Comparison of ENCODE assay signal across 24 cellular contexts in the genomic region with DNA sequence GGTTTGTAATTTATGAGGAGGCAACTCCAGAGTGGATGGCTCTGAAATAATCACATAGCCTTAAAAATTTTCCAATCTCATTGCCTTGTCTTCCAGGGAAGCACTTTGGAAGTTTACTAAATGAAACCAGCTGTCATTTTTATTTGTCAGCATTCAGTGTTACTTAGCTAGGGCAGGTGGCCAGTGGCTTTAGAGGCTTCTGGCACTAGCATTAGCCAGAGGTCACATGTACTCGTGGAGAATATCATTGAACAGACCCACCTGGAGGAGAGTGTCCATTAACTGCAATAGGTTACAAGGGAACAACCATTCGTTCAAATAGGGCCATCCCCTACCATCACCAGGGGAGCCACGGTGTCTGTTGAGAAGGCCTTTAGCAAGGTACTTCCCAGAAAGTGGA.
DNase-seq lines count a peak whose midpoint lies in the region; ATAC-seq, FAIRE-seq and TF ChIP-seq lines count a peak whose summit lies in the region.
"Had no signal": no experiment of that assay in that cellular context is flagged by ENCODE, and none has a peak within 500 bp of the region (broad histone marks: within the 10 kb centered on the region; RNA-seq: fewer than 3 reads in every experiment).

No MANE protein-coding gene starts in this region.

- no peaks in the 10 kb centered on the region for H3K79me1 ChIP-seq in H1 (ENCODE audit: low read depth, low read length)

- 92% methylated on average over 3 of the region's 3 CpGs; no CpG with 5 or more reads in 1 of the 2 experiments for WGBS in H1 (ENCODE audit: extremely low coverage in 1 of 2, insufficient coverage in 1 of 2, insufficient read length in 1 of 2, insufficient replicate concordance in 2 of 2, low coverage in 1 of 2, low lambda C conversion rate in 2 of 2, missing lambda C conversion rate in 1 of 2), 2 experiments
- WGBS in aorta, 2 donors: 86% methylated on average over 3 of the region's 3 CpGs

- H3K27ac Mint-ChIP-seq in T-cell: no peak overlapping the region
- H3K27ac Mint-ChIP-seq: CD4-positive, alpha-beta memory T cell; GM23338; HFFc6 had no signal

- peak; percentile 42 for ATAC-seq in Right ventricle myocardium inferior
- ATAC-seq in aorta (ENCODE audit: low FRiP score): peak; percentile 28
- no peak for ATAC-seq in T-cell (replicated peaks in 1 of 4)
- ATAC-seq: A549, GM23338 had no signal

- TF ChIP-seq RAD21 in H1 (IDR thresholded peaks at IDR 0.05 in 1 of 2, conservative IDR thresholded peaks at IDR 0.05 in 1 of 2; ENCODE audit: low read depth in 2 of 2, low read length in 2 of 2): no peak

- no peaks in the 10 kb centered on the region for H3K79me2 ChIP-seq in H1 (ENCODE audit: control insufficient read depth in 1 of 2, insufficient read depth in 2 of 2, low read length in 2 of 2)

- DNase-seq in Right ventricle myocardium inferior (ENCODE audit: missing footprints) (no peak), right atrium auricular region (ENCODE audit: low spot score) (no peak), H1 (ENCODE audit: low read depth in 1 of 2, low spot score in 2 of 2) (no peak), aorta (no peak), cerebellum (ENCODE audit: low spot score) (no peak), T-cell (no peak)
- DNase-seq: 8988T; ACHN; AML-193; BE2C; Calu3; CD4-positive, alpha-beta memory T cell; COR-L47; DMS53; DMS79 treated with DMSO at 0.1 percent for 48 hours; GF-D8; HFFc6 had no signal

- H3K4me2 ChIP-seq in H1 (ENCODE audit: insufficient read depth in 1 of 2, low read depth in 2 of 2, low read length in 2 of 2): no peak overlapping the region
- H3K4me2 ChIP-seq: A549, GM23338 had no signal

- no peaks in the 10 kb centered on the region for H3K36me3 Mint-ChIP-seq in T-cell
- H3K36me3 Mint-ChIP-seq: CD4-positive, alpha-beta memory T cell had no signal

- peak overlapping the region; percentile 22 for H3K56ac ChIP-seq in H1 (replicated peaks; ENCODE audit: insufficient read length, low read depth, low read length)

- H3K36me3 ChIP-seq in right atrium auricular region (no peaks in the 10 kb centered on the region), H1 (ENCODE audit: control insufficient read depth in 2 of 4, insufficient read depth in 4 of 4, low read length in 3 of 4) (no peaks in the 10 kb centered on the region), rectal smooth muscle tissue (ENCODE audit: control insufficient read depth, insufficient read depth, low read length) (no peaks in the 10 kb centered on the region), aorta (ENCODE audit: control insufficient read depth in 1 of 2, insufficient read depth in 2 of 2, low read length in 1 of 2) (no peaks in the 10 kb centered on the region)
- H3K36me3 ChIP-seq: BE2C; BLaER1 treated with 17β-estradiol and CSF1 and Interleukin-3, amounts not matched to agents 10 nM and 100 nM; HAP-1 had no signal

- H3K9me3 Mint-ChIP-seq in T-cell: peaks cover 0 to 3% (median 0%) of the 10 kb centered on the region in 3 donors
- H3K9me3 Mint-ChIP-seq: CD4-positive, alpha-beta memory T cell; GM23338 had no signal

- H4K5ac ChIP-seq in H1 (ENCODE audit: insufficient read length, low read depth, low read length): no peak overlapping the region

- H4K8ac ChIP-seq in H1 (ENCODE audit: extremely low read depth, insufficient read depth, low read length): no peak overlapping the region

- no peak overlapping the region for H2BK12ac ChIP-seq in H1 (ENCODE audit: low read depth, low read length)

- no peaks in the 10 kb centered on the region for H3K4me1 Mint-ChIP-seq in T-cell
- H3K4me1 Mint-ChIP-seq: CD4-positive, alpha-beta memory T cell; GM23338 had no signal

- H3K9me3 ChIP-seq in right atrium auricular region (peaks cover 0 to under 1% of the 10 kb centered on the region in 2 donors), H1 (ENCODE audit: insufficient read depth in 2 of 2, low read depth in 1 of 2, low read length in 1 of 2) (peaks cover 0 to 2% of the 10 kb centered on the region in 2 experiments; a peak in 1 of 4 replicates), aorta (ENCODE audit: control insufficient read depth, low read length) (peaks cover under 1% of the 10 kb centered on the region)
- H3K9me3 ChIP-seq: A549, BE2C, HAP-1 had no signal

- H3K9ac ChIP-seq in H1 (replicated peaks in 1 of 4; ENCODE audit: extremely low read depth in 1 of 4, low read depth in 3 of 4, low read length in 3 of 4) (no peak overlapping the region), rectal smooth muscle tissue (ENCODE audit: low read length) (no peak overlapping the region)
- H3K9ac ChIP-seq: BLaER1 treated with 17β-estradiol and CSF1 and Interleukin-3, amounts not matched to agents 10 nM and 100 nM had no signal

- H2AFZ ChIP-seq in H1 (ENCODE audit: low read length): no peak overlapping the region
- H2AFZ ChIP-seq: GM23338 had no signal

- no peak overlapping the region for H4K91ac ChIP-seq in H1 (replicated peaks; ENCODE audit: insufficient read length, low read length)

- FAIRE-seq in H1 (lab: Jason Lieb, UNC): no peak
- FAIRE-seq: A549, GM12891, H54 had no signal

- H3K14ac ChIP-seq in H1 (ENCODE audit: insufficient read length): no peak overlapping the region

- H3K27ac ChIP-seq in right atrium auricular region (no peak overlapping the region), H1 (ENCODE audit: low read depth, low read length) (no peak overlapping the region), rectal smooth muscle tissue (ENCODE audit: low read depth, low read length) (peak overlapping the region; percentile 14), aorta (ENCODE audit: low read depth in 1 of 2, low read length in 2 of 2) (no peak overlapping the region)
- H3K27ac ChIP-seq: A549; BLaER1 treated with 17β-estradiol and CSF1 and Interleukin-3, amounts not matched to agents 10 nM and 100 nM had no signal

- H3K4me3 ChIP-seq in right atrium auricular region (no peak overlapping the region), H1 (ENCODE audit: extremely low read depth in 1 of 4, insufficient read depth in 2 of 4, low read depth in 3 of 4, low read length in 4 of 4) (no peak overlapping the region), rectal smooth muscle tissue (ENCODE audit: low read length) (no peak overlapping the region), aorta (ENCODE audit: low read length in 2 of 2) (no peak overlapping the region)
- H3K4me3 ChIP-seq: A549; BLaER1 treated with 17β-estradiol and CSF1 and Interleukin-3, amounts not matched to agents 10 nM and 100 nM; GM23338; HAP-1 had no signal

- H3K4me1 ChIP-seq in right atrium auricular region (no peaks in the 10 kb centered on the region), H1 (replicated peaks in 1 of 4; ENCODE audit: control insufficient read depth in 3 of 4, insufficient read depth in 4 of 4, low read length in 3 of 4) (no peaks in the 10 kb centered on the region), rectal smooth muscle tissue (ENCODE audit: control insufficient read depth, insufficient read depth, low read length) (peaks cover 2% of the 10 kb centered on the region), aorta (ENCODE audit: control insufficient read depth in 1 of 2, insufficient read depth in 2 of 2, low read length in 2 of 2) (no peaks in the 10 kb centered on the region)
- H3K4me1 ChIP-seq: A549, BE2C, HAP-1 had no signal

- H2BK5ac ChIP-seq in H1 (ENCODE audit: low read depth, low read length): no peak overlapping the region

- no peak overlapping the region for H3K4ac ChIP-seq in H1 (replicated peaks; ENCODE audit: insufficient read length, low read depth, low read length)

- H3K23ac ChIP-seq in H1 (ENCODE audit: insufficient read length): no peak overlapping the region

- H2BK15ac ChIP-seq in H1 (ENCODE audit: low read length): no peak overlapping the region

- CTCF ChIA-PET in H1 (lab: Charles Lee; ENCODE audit: partially characterized antibody) (interaction anchor here (1.2 kb wide), 1 partner anchor 10 kb away, joined by 4 read pairs; no protein-coding TSS in a partner anchor), T-cell (lab: Charles Lee) (no interaction called here)

- H2AK5ac ChIP-seq in H1 (ENCODE audit: low read depth, low read length): no peak overlapping the region

- no peaks in the 10 kb centered on the region for H3K27me3 ChIP-seq in right atrium auricular region
- no peaks in the 10 kb centered on the region for H3K27me3 ChIP-seq in H1 (replicated peaks in 1 of 4; ENCODE audit: control insufficient read depth in 3 of 4, extremely low read depth in 1 of 4, insufficient read depth in 3 of 4, low read length in 3 of 4)
- H3K27me3 ChIP-seq in rectal smooth muscle tissue (ENCODE audit: control insufficient read depth, insufficient read depth, low read length): no peaks in the 10 kb centered on the region
- H3K27me3 ChIP-seq in aorta (ENCODE audit: control insufficient read depth in 1 of 2, insufficient read depth in 2 of 2, low read length in 1 of 2): no peaks in the 10 kb centered on the region
- H3K27me3 ChIP-seq: BE2C; BLaER1 treated with 17β-estradiol and CSF1 and Interleukin-3, amounts not matched to agents 10 nM and 100 nM had no signal

- intact Hi-C loops in Right ventricle myocardium inferior (cut with DNase I) (no loop called here), aorta (cut with DNase I) (no loop called here)

- POLR2A ChIA-PET in H1 (lab: Charles Lee; ENCODE audit: partially characterized antibody): no interaction called here
- POLR2A ChIA-PET in T-cell (lab: Charles Lee): no interaction called here

- no peak overlapping the region for H3K4me3 Mint-ChIP-seq in T-cell
- H3K4me3 Mint-ChIP-seq: CD4-positive, alpha-beta memory T cell; GM23338; HFFc6 had no signal

- no peak overlapping the region for H2BK20ac ChIP-seq in H1 (ENCODE audit: low read length)

- peaks cover 3 to 9% of the 10 kb centered on the region in 2 donors for H3K27me3 Mint-ChIP-seq in T-cell

- no peak overlapping the region for H2BK120ac ChIP-seq in H1 (replicated peaks; ENCODE audit: low read depth, low read length)

- TF ChIP-seq CTCF in right atrium auricular region (IDR thresholded peaks at IDR 0.05): no peak
- TF ChIP-seq CTCF in H1 (IDR thresholded peaks at IDR 0.05; ENCODE audit: control extremely low read depth in 1 of 3, insufficient read depth in 1 of 3, low read depth in 1 of 3, low read length in 3 of 3): no peak

- H4K20me1 ChIP-seq in H1 (replicated peaks in 1 of 2; ENCODE audit: control insufficient read depth in 1 of 2, insufficient read depth in 2 of 2, low read length in 2 of 2): no peaks in the 10 kb centered on the region
- H4K20me1 ChIP-seq: BLaER1 treated with 17β-estradiol and CSF1 and Interleukin-3, amounts not matched to agents 10 nM and 100 nM had no signal

- no peak overlapping the region for H3K18ac ChIP-seq in H1 (ENCODE audit: extremely low read depth, low read length)

- H3K23me2 ChIP-seq in H1 (ENCODE audit: low read depth, low read length): no peaks in the 10 kb centered on the region

- no peak for TF ChIP-seq EP300 in H1 (IDR thresholded peaks at IDR 0.05; ENCODE audit: borderline replicate concordance in 1 of 2, low read depth in 2 of 2, low read length in 2 of 2)

- no peak for TF ChIP-seq POLR2A in H1 (IDR thresholded peaks at IDR 0.05; ENCODE audit: control extremely low read depth in 1 of 2, low read depth in 2 of 2, low read length in 2 of 2)

TF ChIP-seq in H1, 55 proteins besides CTCF, POLR2A, EP300 and RAD21 (continues in another document):
- TF ChIP-seq EGR1 (IDR thresholded peaks at IDR 0.05; ENCODE audit: borderline replicate concordance, low read depth, low read length) (no peak), TEAD4 (IDR thresholded peaks at IDR 0.05; ENCODE audit: low read depth, low read length) (no peak), CREB1 (IDR thresholded peaks at IDR 0.05) (no peak), SIX5 (IDR thresholded peaks at IDR 0.05; ENCODE audit: low read depth, low read length) (no peak)

Comparison
In these comparisons a context has a peak if more than half of its experiments do, and no peak if none do; other contexts are left out.
1. ATAC-seq: peak in Right ventricle myocardium inferior (single experiment) and aorta (single experiment); none in T-cell (0 of 4).